Comparison of ENCODE assay signal across 1 cellular context in genomic region chr12:79559591-79559990, GRCh38.
TF ChIP-seq lines count a peak whose summit lies in the region.

No MANE protein-coding gene starts in this region.

TF ChIP-seq in IMR-90, 13 proteins besides CTCF, POLR2A, EP300 and RAD21:
- no peak for TF ChIP-seq SMC3 (IDR thresholded peaks at IDR 0.05; ENCODE audit: low read depth, low read length)
- TF ChIP-seq CEBPB (IDR thresholded peaks at IDR 0.05; ENCODE audit: low read depth, low read length), result no peak
- no peak for TF ChIP-seq MAFK (IDR thresholded peaks at IDR 0.05; ENCODE audit: low read depth, low read length)
- TF ChIP-seq ELK1 (IDR thresholded peaks at IDR 0.05; ENCODE audit: borderline replicate concordance, low read depth, low read length), result no peak
- no peak for TF ChIP-seq RCOR1 (IDR thresholded peaks at IDR 0.05; ENCODE audit: insufficient replicate concordance, low read length)
- TF ChIP-seq USF2 (IDR thresholded peaks at IDR 0.05; ENCODE audit: low read depth, low read length), result no peak
- no peak for TF ChIP-seq MXI1 (IDR thresholded peaks at IDR 0.05; ENCODE audit: borderline replicate concordance, low read depth, low read length)
- no peak for TF ChIP-seq FOS (IDR thresholded peaks at IDR 0.05; ENCODE audit: low read depth, low read length)
- TF ChIP-seq RFX5 (IDR thresholded peaks at IDR 0.05; ENCODE audit: low read depth, low read length), result no peak
- no peak for TF ChIP-seq CHD1 (IDR thresholded peaks at IDR 0.05; ENCODE audit: low read depth, low read length)
- no peak for TF ChIP-seq BHLHE40 (IDR thresholded peaks at IDR 0.05; ENCODE audit: low read depth, low read length)
- TF ChIP-seq NFE2L2 (IDR thresholded peaks at IDR 0.05; ENCODE audit: low read depth, low read length), result no peak
- TF ChIP-seq MAZ (IDR thresholded peaks at IDR 0.05; ENCODE audit: borderline replicate concordance, low read depth, low read length), result no peak
